In genomic region chr1:152182431-152182830, GRCh38 we compare ENCODE assay signal across 1 cellular context.
TF ChIP-seq lines count a peak whose summit lies in the region.

No MANE protein-coding gene starts in this region.

TF ChIP-seq in Ishikawa, 13 proteins besides CTCF, POLR2A, EP300 and RAD21 (continued from another document):
- TF ChIP-seq TEAD4 (IDR thresholded peaks at IDR 0.05): no peak
TF ChIP-seq in Ishikawa: peak in this region for 0.
